ENCODE assay signal across 1 cellular context in the genomic region with DNA sequence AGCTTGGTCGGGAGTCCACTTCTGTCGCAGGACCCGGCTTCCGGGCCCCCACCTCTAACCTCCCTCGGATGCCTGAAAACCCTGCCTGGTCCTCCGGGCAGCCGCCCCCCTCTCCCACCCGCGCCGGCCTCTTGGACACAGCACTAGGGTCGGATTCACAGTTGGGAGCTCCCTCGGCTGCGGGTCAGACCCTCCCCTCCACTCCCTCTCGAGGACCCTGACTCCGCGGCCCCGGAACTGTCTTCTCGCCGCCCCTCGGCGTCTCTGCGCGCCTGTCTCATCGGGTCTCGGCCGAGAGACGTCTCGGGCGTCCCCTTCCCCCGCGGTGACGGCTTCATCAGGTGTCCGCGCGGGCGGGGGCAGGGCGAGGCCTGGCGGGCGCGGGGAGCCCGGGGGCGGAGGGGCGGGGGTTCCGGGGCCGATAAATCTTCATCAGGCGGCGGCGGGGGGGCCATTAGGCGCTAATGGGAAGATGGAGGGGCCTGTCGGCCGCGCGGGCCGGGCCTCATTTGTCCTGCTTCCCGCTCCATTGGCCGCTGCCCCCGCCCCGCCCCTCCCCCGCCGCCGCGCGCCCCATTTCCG.
TF ChIP-seq lines count a peak whose summit lies in the region.

No MANE protein-coding gene starts in this region.

TF ChIP-seq in SK-N-SH, 30 proteins besides CTCF, POLR2A, EP300 and RAD21 (continued from another document):
- TF ChIP-seq, protein P1, sequence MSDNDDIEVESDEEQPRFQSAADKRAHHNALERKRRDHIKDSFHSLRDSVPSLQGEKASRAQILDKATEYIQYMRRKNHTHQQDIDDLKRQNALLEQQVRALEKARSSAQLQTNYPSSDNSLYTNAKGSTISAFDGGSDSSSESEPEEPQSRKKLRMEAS (IDR thresholded peaks at IDR 0.05; ENCODE audit: low read depth), result no peak
- no peak for TF ChIP-seq MEF2A (IDR thresholded peaks at IDR 0.05; ENCODE audit: borderline replicate concordance, low read depth)
- no peak for TF ChIP-seq FOXM1 (IDR thresholded peaks at IDR 0.05; ENCODE audit: low read depth)
- TF ChIP-seq GABPA (IDR thresholded peaks at IDR 0.05; ENCODE audit: low read depth), result no peak
- no peak for TF ChIP-seq JUND (IDR thresholded peaks at IDR 0.05)
- TF ChIP-seq, protein P2, sequence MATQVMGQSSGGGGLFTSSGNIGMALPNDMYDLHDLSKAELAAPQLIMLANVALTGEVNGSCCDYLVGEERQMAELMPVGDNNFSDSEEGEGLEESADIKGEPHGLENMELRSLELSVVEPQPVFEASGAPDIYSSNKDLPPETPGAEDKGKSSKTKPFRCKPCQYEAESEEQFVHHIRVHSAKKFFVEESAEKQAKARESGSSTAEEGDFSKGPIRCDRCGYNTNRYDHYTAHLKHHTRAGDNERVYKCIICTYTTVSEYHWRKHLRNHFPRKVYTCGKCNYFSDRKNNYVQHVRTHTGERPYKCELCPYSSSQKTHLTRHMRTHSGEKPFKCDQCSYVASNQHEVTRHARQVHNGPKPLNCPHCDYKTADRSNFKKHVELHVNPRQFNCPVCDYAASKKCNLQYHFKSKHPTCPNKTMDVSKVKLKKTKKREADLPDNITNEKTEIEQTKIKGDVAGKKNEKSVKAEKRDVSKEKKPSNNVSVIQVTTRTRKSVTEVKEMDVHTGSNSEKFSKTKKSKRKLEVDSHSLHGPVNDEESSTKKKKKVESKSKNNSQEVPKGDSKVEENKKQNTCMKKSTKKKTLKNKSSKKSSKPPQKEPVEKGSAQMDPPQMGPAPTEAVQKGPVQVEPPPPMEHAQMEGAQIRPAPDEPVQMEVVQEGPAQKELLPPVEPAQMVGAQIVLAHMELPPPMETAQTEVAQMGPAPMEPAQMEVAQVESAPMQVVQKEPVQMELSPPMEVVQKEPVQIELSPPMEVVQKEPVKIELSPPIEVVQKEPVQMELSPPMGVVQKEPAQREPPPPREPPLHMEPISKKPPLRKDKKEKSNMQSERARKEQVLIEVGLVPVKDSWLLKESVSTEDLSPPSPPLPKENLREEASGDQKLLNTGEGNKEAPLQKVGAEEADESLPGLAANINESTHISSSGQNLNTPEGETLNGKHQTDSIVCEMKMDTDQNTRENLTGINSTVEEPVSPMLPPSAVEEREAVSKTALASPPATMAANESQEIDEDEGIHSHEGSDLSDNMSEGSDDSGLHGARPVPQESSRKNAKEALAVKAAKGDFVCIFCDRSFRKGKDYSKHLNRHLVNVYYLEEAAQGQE (IDR thresholded peaks at IDR 0.05; ENCODE audit: low read depth, low read length), result no peak
- no peak for TF ChIP-seq POLR2AphosphoS5 (IDR thresholded peaks at IDR 0.05; ENCODE audit: low read depth, low read length)
- TF ChIP-seq RXRA (IDR thresholded peaks at IDR 0.05; ENCODE audit: borderline replicate concordance, low read depth), result no peak
